In genomic region chr11:111879637-111879960, GRCh38 we compare ENCODE assay signal across 8 cellular contexts. TPM values are rescaled to one million over a fixed set of nuclear protein-coding genes. Genes with fewer than 3 reads are reported as not detected.
DNase-seq lines count a peak whose midpoint lies in the region; ATAC-seq and TF ChIP-seq lines count a peak whose summit lies in the region.

No MANE protein-coding gene starts in this region.

- TF ChIP-seq CTCF in CD8-positive, alpha-beta T cell (IDR thresholded peaks at IDR 0.05) = no peak
- TF ChIP-seq CTCF in dorsolateral prefrontal cortex (IDR thresholded peaks at IDR 0.05 in 54 of 56, conservative IDR thresholded peaks at IDR 0.05 in 2 of 56; ENCODE audit: low read depth in 1 of 56, partially characterized antibody in 56 of 56) (no peak), natural killer cell (IDR thresholded peaks at IDR 0.05) (no peak)

- peaks cover 14% of the 10 kb centered on the region for H3K4me1 ChIP-seq in CD8-positive, alpha-beta T cell (ENCODE audit: insufficient read depth, low read length)

- no peak for DNase-seq in CD8-positive, alpha-beta T cell
- DNase-seq in Jurkat, Clone E6-1 (ENCODE audit: low read depth, low spot score) = no peak
- DNase-seq in dorsolateral prefrontal cortex (no peak), natural killer cell (no peak), NCI-H1436 (lab: John Stamatoyannopoulos, UW) (no peak), posterior vena cava (ENCODE audit: low spot score) (no peak)
- no peak for DNase-seq in stimulated activated CD4-positive, alpha-beta T cell treated with anti-CD3 and anti-CD28 coated beads, Interleukin-12 subunit alpha, Interleukin-12 subunit beta, amount 100 ng/mL, for 4 hours

- H3K27me3 ChIP-seq in CD8-positive, alpha-beta T cell (ENCODE audit: insufficient read depth, low read length) = no peaks in the 10 kb centered on the region
- H3K27me3 ChIP-seq in dorsolateral prefrontal cortex = no peaks in the 10 kb centered on the region

- H3K27ac ChIP-seq in CD8-positive, alpha-beta T cell (ENCODE audit: low read depth, low read length) = peak overlapping the region; percentile 98
- peak overlapping the region; percentile 77 to 99 (median 95) for H3K27ac ChIP-seq in dorsolateral prefrontal cortex

- intact Hi-C loops in CD8-positive, alpha-beta T cell (cut with DNase I, micrococcal nuclease) = loop anchor here (1.0 to 5.0 kb wide), 15 partner anchors 8 to 1893 kb away; partner anchors contain the start of genes ALG9 (in 2 of the 2), NKAPD1 (in 2 of the 2), PIH1D2 (in 2 of the 2) and PTS (in 2 of the 2)
- intact Hi-C loops in dorsolateral prefrontal cortex (cut with DNase I) = loop anchor here (1.0 to 10.0 kb wide), 7 partner anchors 32 to 405 kb away; partner anchors contain the start of genes CRYAB (in 1 of the 2) and DIXDC1 (in 1 of the 2)
- intact Hi-C loops in natural killer cell (cut with micrococcal nuclease) = loop anchor here (1.0 to 2.0 kb wide), 6 partner anchors 8 to 207 kb away; partner anchors contain the start of genes ALG9, PPP2R1B, SDHD and TIMM8B
- intact Hi-C loops in posterior vena cava (cut with DNase I) = loop anchor here in 1 of 2 donors (5.0 to 10.0 kb wide), 3 partner anchors 33 to 95 kb away; partner anchors contain the start of genes CRYAB, DIXDC1 and HSPB2

- H3K4me3 Mint-ChIP-seq in CD8-positive, alpha-beta T cell = peak overlapping the region; percentile 92
- peak overlapping the region; percentile 99 for H3K4me3 Mint-ChIP-seq in natural killer cell

- H3K36me3 Mint-ChIP-seq in CD8-positive, alpha-beta T cell = peaks cover 36% of the 10 kb centered on the region
- no peaks in the 10 kb centered on the region for H3K36me3 Mint-ChIP-seq in natural killer cell

- H3K27ac Mint-ChIP-seq in CD8-positive, alpha-beta T cell = peak overlapping the region; percentile 100
- H3K27ac Mint-ChIP-seq in natural killer cell = peak overlapping the region; percentile 98 to 100

- POLR2A ChIA-PET in CD8-positive, alpha-beta T cell (lab: Charles Lee) = interaction anchor here (0.7 to 1.8 kb wide), 3 partner anchors 9 to 207 kb away, joined by 3 to 8 read pairs (median 4); partner anchors contain the start of genes ALG9, SDHD and TIMM8B

- H3K9me3 Mint-ChIP-seq in CD8-positive, alpha-beta T cell = peaks cover 3% of the 10 kb centered on the region
- no peaks in the 10 kb centered on the region for H3K9me3 Mint-ChIP-seq in natural killer cell

- peaks cover 22% of the 10 kb centered on the region for H3K4me1 Mint-ChIP-seq in CD8-positive, alpha-beta T cell (ENCODE audit: low read depth)
- H3K4me1 Mint-ChIP-seq in natural killer cell = peaks cover 19 to 24% of the 10 kb centered on the region in 2 donors

- peak overlapping the region; percentile 76 for H3K4me3 ChIP-seq in CD8-positive, alpha-beta T cell (ENCODE audit: low read depth, low read length)
- peak overlapping the region; percentile 87 for H3K4me3 ChIP-seq in Jurkat, Clone E6-1 (ENCODE audit: low read length)
- H3K4me3 ChIP-seq in dorsolateral prefrontal cortex = peak overlapping the region; percentile 54 to 99 (median 81)

- H3K9me3 ChIP-seq in CD8-positive, alpha-beta T cell (ENCODE audit: low read length) = no peaks in the 10 kb centered on the region

- no peaks in the 10 kb centered on the region for H3K36me3 ChIP-seq in CD8-positive, alpha-beta T cell (ENCODE audit: insufficient read depth, low read length)

- CTCF ChIA-PET in CD8-positive, alpha-beta T cell (lab: Charles Lee) = interaction anchor here (0.6 to 1.5 kb wide), 2 partner anchors 12 to 102 kb away, joined by 3 to 4 read pairs; no protein-coding TSS in a partner anchor

- ATAC-seq in CD8-positive, alpha-beta T cell = peak; percentile 3
- ATAC-seq in natural killer cell (no peak), GM18520 (IDR thresholded peaks at IDR 0.05; ENCODE audit: unreplicated experiment) (no peak)

- H3K27me3 Mint-ChIP-seq in CD8-positive, alpha-beta T cell (ENCODE audit: low read depth) = no peaks in the 10 kb centered on the region
- no peaks in the 10 kb centered on the region for H3K27me3 Mint-ChIP-seq in natural killer cell (ENCODE audit: low read depth in 2 of 2)

RNA-seq across cellular contexts. Expression of gene CFAP68, which starts 0.3 kb away (rescaled TPM):
- total RNA-seq in CD8-positive, alpha-beta T cell = 10 to 100 TPM; 21.7 to 22.7 TPM
- polyA plus RNA-seq in Jurkat, Clone E6-1 (2012; ENCODE audit: insufficient read depth, insufficient read length) = 87.1 TPM
- total RNA-seq in dorsolateral prefrontal cortex (10 to 100 TPM in 114 of 120 experiments, 1 to 10 TPM in 6; 7.3 to 30.0 (median 16.4) TPM), natural killer cell (1 to 10 TPM; 5.9 to 9.2 (median 7.6) TPM), posterior vena cava (1 to 10 TPM; 9.0 to 9.2 TPM)

RNA-seq across cellular contexts. Expression of gene FDXACB1, which starts 0.6 kb away (rescaled TPM):
- total RNA-seq in CD8-positive, alpha-beta T cell = 1 to 10 TPM; 4.3 to 5.4 TPM
- polyA plus RNA-seq in Jurkat, Clone E6-1 (2012; ENCODE audit: insufficient read depth, insufficient read length) = 5.2 TPM
- total RNA-seq in dorsolateral prefrontal cortex (1 to 10 TPM in 116 of 120 experiments, under 1 TPM in 4; 0.69 to 3.4 (median 1.9) TPM), natural killer cell (1 to 10 TPM; 2.0 to 4.0 (median 3.3) TPM), posterior vena cava (1 to 10 TPM; 1.3 to 1.8 TPM)

RNA-seq across cellular contexts. Expression of gene ALG9, which starts 8.2 kb away (rescaled TPM):
- 10 to 100 TPM; 35.5 to 36.9 TPM for total RNA-seq in CD8-positive, alpha-beta T cell
- 34.7 TPM for polyA plus RNA-seq in Jurkat, Clone E6-1 (2012; ENCODE audit: insufficient read depth, insufficient read length)
- total RNA-seq in dorsolateral prefrontal cortex (10 to 100 TPM; 27.6 to 49.9 (median 37.3) TPM), natural killer cell (10 to 100 TPM; 30.6 to 37.1 (median 35.4) TPM), posterior vena cava (10 to 100 TPM; 21.8 to 23.8 TPM)

RNA-seq across cellular contexts. Expression of gene CRYAB, which starts 32.0 kb away (rescaled TPM):
- total RNA-seq in CD8-positive, alpha-beta T cell = not detected
- not detected for polyA plus RNA-seq in Jurkat, Clone E6-1 (2012; ENCODE audit: insufficient read depth, insufficient read length)
- 1,000 to 10,000 TPM in 61 of 120 experiments, 100 to 1,000 TPM in 59; 265 to 3,917 (median 1,020) TPM for total RNA-seq in dorsolateral prefrontal cortex
- not detected for total RNA-seq in natural killer cell
- total RNA-seq in posterior vena cava = 100 to 1,000 TPM; 527 to 713 TPM

RNA-seq across cellular contexts. Expression of gene HSPB2, which starts 32.9 kb away (rescaled TPM):
- total RNA-seq in CD8-positive, alpha-beta T cell = not detected
- polyA plus RNA-seq in Jurkat, Clone E6-1 (2012; ENCODE audit: insufficient read depth, insufficient read length) = not detected
- 10 to 100 TPM in 1 of 120 experiments, 1 to 10 TPM in 113, under 1 TPM in 6; 0.56 to 10.0 (median 2.8) TPM for total RNA-seq in dorsolateral prefrontal cortex
- not detected for total RNA-seq in natural killer cell
- total RNA-seq in posterior vena cava = 10 to 100 TPM; 11.6 to 16.5 TPM
